Comparison of ENCODE assay signal across 29 cellular contexts in the genomic region with DNA sequence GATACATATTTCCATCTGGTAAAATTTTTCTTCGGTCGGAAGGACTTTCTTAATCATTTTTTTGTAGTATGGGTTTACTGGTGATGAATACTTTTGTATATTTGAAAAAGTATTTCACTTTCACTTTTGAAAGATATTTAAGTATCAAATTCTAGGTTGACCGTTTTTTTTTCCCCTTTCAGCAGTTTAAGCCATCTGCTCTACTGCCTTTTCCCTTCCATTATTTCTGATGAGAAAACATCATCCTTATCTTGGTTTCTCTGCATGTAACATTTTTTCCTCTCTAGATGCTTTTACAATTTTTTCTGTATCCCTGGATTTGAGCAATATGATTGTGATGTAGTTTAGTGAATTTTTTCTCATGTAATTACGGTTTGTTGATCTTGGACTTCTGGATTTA.
"Had no signal": no experiment of that assay in that cellular context is flagged by ENCODE, and none has a peak within 500 bp of the region (broad histone marks: within the 10 kb centered on the region; RNA-seq: fewer than 3 reads in every experiment).

No MANE protein-coding gene starts in this region.

- H3K4me1 Mint-ChIP-seq: central memory CD8-positive, alpha-beta T cell; immature natural killer cell had no signal

- H2AFZ ChIP-seq: hepatocyte had no signal

- H3K27me3 ChIP-seq: colonic mucosa, dorsolateral prefrontal cortex, esophagus squamous epithelium, foreskin keratinocyte, hepatocyte, neutrophil, pancreas, upper lobe of left lung had no signal

- H3K9me3 Mint-ChIP-seq: activated CD4-positive, alpha-beta memory T cell treated with anti-CD3 and anti-CD28 coated beads, Interleukin-2, amount 10 ng/mL, durations not matched to agents 7 days and 5 days; activated CD4-positive, alpha-beta T cell treated with anti-CD3 and anti-CD28 coated beads, Interleukin-2, amount 10 ng/mL, durations not matched to agents 24 days and 14 days; activated T-helper 1 cell treated with anti-CD3 and anti-CD28 coated beads, Interleukin-12 subunit alpha, Interleukin-12 subunit beta, Interleukin-2, Interleukin-4 antibody, amounts not matched to agents 30 ng/mL and 10 ng/mL and 1 ng/mL, durations not matched to agents 14 hours and 24 hours and 36 hours; central memory CD8-positive, alpha-beta T cell; effector memory CD8-positive, alpha-beta T cell; natural killer cell treated with Interleukin-12 subunit alpha and Interleukin-12 subunit beta and Interleukin-15 and Interleukin-18, amount 100 ng/mL, for 72 hours; T-helper 2 cell treated with Interferon-gamma antibody and Interleukin-4, amounts not matched to agents 5 μg/mL and 100 μg/mL, for 36 hours had no signal

- H3K79me2 ChIP-seq: hepatocyte had no signal

- H3K27ac Mint-ChIP-seq: activated CD4-positive, alpha-beta memory T cell treated with anti-CD3 and anti-CD28 coated beads, Interleukin-2, amount 10 ng/mL, durations not matched to agents 7 days and 5 days; activated CD4-positive, alpha-beta T cell treated with anti-CD3 and anti-CD28 coated beads, Interleukin-2, amount 10 ng/mL, durations not matched to agents 24 days and 14 days; activated naive CD8-positive, alpha-beta T cell treated with anti-CD3 and anti-CD28 coated beads, Interleukin-2, amount 50 U/mL, for 24 hours; activated T-helper 1 cell treated with anti-CD3 and anti-CD28 coated beads, Interleukin-12 subunit alpha, Interleukin-12 subunit beta, Interleukin-2, Interleukin-4 antibody, amounts not matched to agents 30 ng/mL and 10 ng/mL and 1 ng/mL, durations not matched to agents 14 hours and 24 hours and 36 hours; effector memory CD8-positive, alpha-beta T cell; immature natural killer cell; natural killer cell treated with Interleukin-12 subunit alpha and Interleukin-12 subunit beta and Interleukin-15 and Interleukin-18, amount 100 ng/mL, for 72 hours; T-cell; T-helper 2 cell treated with Interferon-gamma antibody and Interleukin-4, amounts not matched to agents 5 μg/mL and 100 μg/mL, for 36 hours had no signal

- ATAC-seq: activated CD4-positive, CD25-positive, alpha-beta regulatory T cell treated with anti-CD3 and anti-CD28 coated beads, Interleukin-2, amount 50 U/mL, for 24 hours; activated naive CD8-positive, alpha-beta T cell treated with anti-CD3 and anti-CD28 coated beads, Interleukin-2, amount 50 U/mL, for 24 hours; effector memory CD8-positive, alpha-beta T cell; foreskin keratinocyte; left lobe of liver; natural killer cell treated with Interleukin-12 subunit alpha and Interleukin-12 subunit beta and Interleukin-15 and Interleukin-18, amount 100 ng/mL, for 72 hours; pancreas; right cardiac atrium; T-cell had no signal

- H3K36me3 ChIP-seq: colonic mucosa, esophagus squamous epithelium, neutrophil, pancreas, upper lobe of left lung had no signal

- H3K27ac ChIP-seq: colonic mucosa, dorsolateral prefrontal cortex, esophagus squamous epithelium, foreskin keratinocyte, hepatocyte, neutrophil, pancreas, upper lobe of left lung, VCaP had no signal

- H3K4me2 ChIP-seq: hepatocyte had no signal

- H3K4me1 ChIP-seq: colonic mucosa, esophagus squamous epithelium, foreskin keratinocyte, pancreas, upper lobe of left lung had no signal

- H3K9me3 ChIP-seq: colonic mucosa, esophagus squamous epithelium, neutrophil, pancreas, upper lobe of left lung had no signal

- H3K4me3 Mint-ChIP-seq: activated CD4-positive, alpha-beta memory T cell treated with anti-CD3 and anti-CD28 coated beads, Interleukin-2, amount 10 ng/mL, durations not matched to agents 7 days and 5 days; activated CD4-positive, alpha-beta T cell treated with anti-CD3 and anti-CD28 coated beads, Interleukin-2, amount 10 ng/mL, durations not matched to agents 24 days and 14 days; activated naive CD8-positive, alpha-beta T cell treated with anti-CD3 and anti-CD28 coated beads, Interleukin-2, amount 50 U/mL, for 24 hours; activated T-helper 1 cell treated with anti-CD3 and anti-CD28 coated beads, Interleukin-12 subunit alpha, Interleukin-12 subunit beta, Interleukin-2, Interleukin-4 antibody, amounts not matched to agents 30 ng/mL and 10 ng/mL and 1 ng/mL, durations not matched to agents 14 hours and 24 hours and 36 hours; central memory CD8-positive, alpha-beta T cell; effector memory CD8-positive, alpha-beta T cell; immature natural killer cell; natural killer cell treated with Interleukin-12 subunit alpha and Interleukin-12 subunit beta and Interleukin-15 and Interleukin-18, amount 100 ng/mL, for 72 hours; T-cell; T-helper 2 cell treated with Interferon-gamma antibody and Interleukin-4, amounts not matched to agents 5 μg/mL and 100 μg/mL, for 36 hours had no signal

- DNase-seq: activated CD4-positive, alpha-beta memory T cell treated with anti-CD3 and anti-CD28 coated beads, Interleukin-2, amount 10 ng/mL, durations not matched to agents 7 days and 5 days; activated CD4-positive, alpha-beta T cell treated with anti-CD3 and anti-CD28 coated beads, Interleukin-2, amount 10 ng/mL, durations not matched to agents 24 days and 14 days; activated gamma-delta T cell; activated naive CD4-positive, alpha-beta T cell treated with anti-CD3 and anti-CD28 coated beads, Interleukin-2, amount 50 U/mL, for 16 hours; activated naive CD8-positive, alpha-beta T cell treated with anti-CD3 and anti-CD28 coated beads, Interleukin-2, amount 50 U/mL, for 24 hours; aorta; colonic mucosa; dorsolateral prefrontal cortex; effector memory CD8-positive, alpha-beta T cell; esophagus squamous epithelium; foreskin keratinocyte; glutamatergic neuron; immature natural killer cell; pancreas; right cardiac atrium; stimulated activated CD4-positive, alpha-beta T cell treated with anti-CD3 and anti-CD28 coated beads, Interleukin-4, amount 100 ng/mL, for 24 hours; stimulated activated naive CD4-positive, alpha-beta T cell treated with Interleukin-2 at 50 U/mL for 16 hours; T-cell; upper lobe of left lung had no signal

- H3K4me3 ChIP-seq: colonic mucosa, dorsolateral prefrontal cortex, esophagus squamous epithelium, hepatocyte, lung, pancreas, upper lobe of left lung had no signal
